In the genomic region with DNA sequence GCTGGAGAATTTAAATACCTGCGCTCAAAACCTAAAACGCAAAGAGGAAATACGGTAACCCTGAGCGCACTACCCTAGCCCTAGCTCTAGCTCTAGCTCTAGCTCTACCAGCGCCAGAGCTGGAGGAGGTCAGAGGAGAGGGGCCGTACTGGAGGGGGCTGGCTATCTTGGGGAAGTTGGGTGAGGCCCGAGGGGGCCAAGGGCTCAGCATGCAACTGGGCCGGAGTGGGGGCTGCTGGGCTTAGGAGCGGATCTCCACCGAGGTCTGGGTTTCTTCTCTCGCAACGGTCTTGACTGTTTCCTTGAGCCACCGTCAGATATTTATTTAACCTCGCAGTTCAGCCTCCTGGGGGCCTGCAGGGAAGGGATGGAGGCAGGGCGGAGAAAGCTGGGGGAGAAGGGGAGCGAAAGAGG, we compare ENCODE assay signal across 15 cellular contexts.
DNase-seq lines count a peak whose midpoint lies in the region; TF ChIP-seq lines count a peak whose summit lies in the region.
"Had no signal": no experiment of that assay in that cellular context is flagged by ENCODE, and none has a peak within 500 bp of the region (broad histone marks: within the 10 kb centered on the region; RNA-seq: fewer than 3 reads in every experiment).

No MANE protein-coding gene starts in this region.

- H3K4me1 ChIP-seq in OCI-LY7 (ENCODE audit: insufficient read depth, low read length, poor library complexity, severe bottlenecking), result peaks cover 10% of the 10 kb centered on the region

- peaks cover 4% of the 10 kb centered on the region for H3K27me3 Mint-ChIP-seq in glutamatergic neuron (ENCODE audit: unreplicated experiment)

- no peak overlapping the region for H3K4me3 ChIP-seq in OCI-LY7 (ENCODE audit: low read depth, low read length, poor library complexity, severe bottlenecking)
- H3K4me3 ChIP-seq: PC-9, suprapubic skin had no signal

- POLR2A ChIA-PET in OCI-LY7 (lab: Charles Lee), result interaction anchor here (0.6 kb wide), 1 partner anchor 690 kb away, joined by 3 read pairs; no protein-coding TSS in a partner anchor

- H3K9me3 ChIP-seq in OCI-LY7 (ENCODE audit: low read length), result no peaks in the 10 kb centered on the region
- H3K9me3 ChIP-seq: suprapubic skin had no signal

- peaks cover 5% of the 10 kb centered on the region for H3K36me3 Mint-ChIP-seq in glutamatergic neuron (ENCODE audit: unreplicated experiment)

- H3K4me2 ChIP-seq in OCI-LY7 (ENCODE audit: low read length), result no peak overlapping the region
- H3K4me2 ChIP-seq: PC-9 had no signal

- no peaks in the 10 kb centered on the region for H3K9me2 ChIP-seq in OCI-LY7 (ENCODE audit: insufficient read depth, low read length)

- H3K79me2 ChIP-seq in OCI-LY7 (ENCODE audit: insufficient read depth, low read depth, low read length), result no peaks in the 10 kb centered on the region

- H3K4me3 Mint-ChIP-seq in glutamatergic neuron (ENCODE audit: unreplicated experiment), result no peak overlapping the region

- CTCF ChIA-PET in OCI-LY7 (lab: Charles Lee; ENCODE audit: unreplicated experiment), result no interaction called here

- no TSS peak for BruUV-seq in OCI-LY7 (replicated peaks; lab: Mats Ljungman, UMichigan)

- H3K4me1 Mint-ChIP-seq in glutamatergic neuron (ENCODE audit: low read depth, unreplicated experiment), result peaks cover 5% of the 10 kb centered on the region

- no peak overlapping the region for H2AFZ ChIP-seq in OCI-LY7 (ENCODE audit: low read length)
- H2AFZ ChIP-seq: PC-9 had no signal

- H4K20me1 ChIP-seq in OCI-LY7 (ENCODE audit: insufficient read depth, low read length), result no peaks in the 10 kb centered on the region

- TF ChIP-seq CTCF in OCI-LY7 (conservative IDR thresholded peaks at IDR 0.05; ENCODE audit: low read length), result no peak
- no peak for TF ChIP-seq CTCF in glutamatergic neuron (IDR thresholded peaks at IDR 0.05; ENCODE audit: partially characterized antibody, unreplicated experiment)

- peaks cover 5% of the 10 kb centered on the region for H3K9me3 Mint-ChIP-seq in glutamatergic neuron (ENCODE audit: unreplicated experiment)

- H3K27ac ChIP-seq in OCI-LY7 (ENCODE audit: low read depth, low read length, poor library complexity, severe bottlenecking), result no peak overlapping the region
- H3K27ac ChIP-seq: PC-9, suprapubic skin had no signal

- H3K36me3 ChIP-seq in OCI-LY7 (ENCODE audit: insufficient read depth, low read length), result no peaks in the 10 kb centered on the region
- H3K36me3 ChIP-seq: suprapubic skin had no signal

- no peak overlapping the region for H3K27ac Mint-ChIP-seq in glutamatergic neuron (ENCODE audit: unreplicated experiment)

- peak; percentile 13 for DNase-seq in stimulated activated CD4-positive, alpha-beta T cell treated with anti-CD3 and anti-CD28 coated beads, Interleukin-4, amount 100 ng/mL, for 24 hours
- DNase-seq in stimulated activated CD4-positive, alpha-beta T cell treated with anti-CD3 and anti-CD28 coated beads, Interleukin-2, amount 100 ng/mL, for 24 hours, result no peak
- DNase-seq in OCI-LY7 (ENCODE audit: low spot score) (peak; percentile 18), iPS-NIHi7 (ENCODE audit: extremely low spot score) (peak; percentile 41), cortex of kidney (lab: John Stamatoyannopoulos, UW) (no peak), glutamatergic neuron (no peak), ecto neural progenitor cell (ENCODE audit: low spot score) (no peak), mesenteric fat pad (ENCODE audit: low spot score) (no peak)
- DNase-seq: central memory CD4-positive, alpha-beta T cell; NCI-H1694; occipital lobe; PC-9; stimulated activated CD4-positive, alpha-beta T cell treated with anti-CD3 and anti-CD28 coated beads, Interleukin-4, amount 100 ng/mL, for 4 hours; T-helper 9 cell had no signal

- intact Hi-C loops in OCI-LY7 (cut with micrococcal nuclease; ENCODE audit: unreplicated experiment), result no loop called here

Comparison
In these comparisons a context has a peak if more than half of its experiments do, and no peak if none do; other contexts are left out.
1. DNase-seq: peak in stimulated activated CD4-positive, alpha-beta T cell treated with anti-CD3 and anti-CD28 coated beads, Interleukin-4, amount 100 ng/mL, for 24 hours (single experiment), OCI-LY7 (single experiment) and iPS-NIHi7 (single experiment); none in stimulated activated CD4-positive, alpha-beta T cell treated with anti-CD3 and anti-CD28 coated beads, Interleukin-2, amount 100 ng/mL, for 24 hours (0 of 2), cortex of kidney (single experiment), glutamatergic neuron (single experiment), ecto neural progenitor cell (single experiment) and mesenteric fat pad (single experiment).